In the genomic region with DNA sequence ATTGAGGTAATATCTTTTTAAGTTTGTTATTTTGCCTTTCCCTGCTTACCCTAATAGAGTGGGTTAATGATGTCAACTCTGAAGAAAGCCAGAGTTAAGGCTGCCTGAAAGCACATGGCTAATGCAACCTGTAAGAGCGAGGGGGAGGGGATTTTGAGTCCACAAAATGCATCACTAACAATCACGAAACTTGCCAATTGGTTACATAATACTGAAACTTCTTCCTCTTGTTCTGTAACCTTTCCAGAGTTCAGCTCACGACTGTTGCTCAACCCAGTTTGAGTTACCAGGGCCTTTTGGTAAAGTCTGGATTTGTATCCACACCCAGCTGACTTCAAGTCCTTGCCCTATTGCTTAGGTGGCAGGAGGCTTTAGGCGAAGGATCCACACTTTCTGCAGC, we compare ENCODE assay signal across 15 cellular contexts.
DNase-seq lines count a peak whose midpoint lies in the region; ATAC-seq and TF ChIP-seq lines count a peak whose summit lies in the region.
"Had no signal": no experiment of that assay in that cellular context is flagged by ENCODE, and none has a peak within 500 bp of the region (broad histone marks: within the 10 kb centered on the region; RNA-seq: fewer than 3 reads in every experiment).

No MANE protein-coding gene starts in this region.

- peak; percentile 31 for ATAC-seq in mucosa of descending colon
- ATAC-seq in HG02870 (IDR thresholded peaks at IDR 0.05; ENCODE audit: unreplicated experiment), result no peak
- ATAC-seq: GM23338 had no signal

- DNase-seq in AML-193 (lab: John Stamatoyannopoulos, UW) (peak; percentile 69 to 74), NOMO-1 treated with dmso at 0.1 percent for 144 hours (lab: John Stamatoyannopoulos, UW; ENCODE audit: unreplicated experiment) (peak; percentile 86), epithelial cell of proximal tubule (ENCODE audit: low read depth) (peak; percentile 95), mucosa of descending colon (peak in 1 of 3 donors; percentile 7), NCI-H82 (lab: John Stamatoyannopoulos, UW) (no peak), RKO (ENCODE audit: low spot score) (no peak)
- DNase-seq in activated CD4-positive, CD25-positive, alpha-beta regulatory T cell (lab: John Stamatoyannopoulos, UW), result no peak
- DNase-seq: activated CD8-positive, alpha-beta memory T cell treated with anti-CD3 and anti-CD28 coated beads, Interleukin-2, amount 50 U/mL, for 48 hours; anterior cingulate cortex; effector CD8-positive, alpha-beta T cell; NCI-H2081 had no signal

- H3K9me3 ChIP-seq in mucosa of descending colon, result no peaks in the 10 kb centered on the region
- H3K9me3 ChIP-seq: BLaER1 had no signal

- H3K4me1 ChIP-seq in mucosa of descending colon (ENCODE audit: low read depth), result no peaks in the 10 kb centered on the region

- H3K36me3 ChIP-seq in mucosa of descending colon (ENCODE audit: low read depth), result no peaks in the 10 kb centered on the region
- H3K36me3 ChIP-seq: BLaER1 had no signal

- TF ChIP-seq CTCF in epithelial cell of proximal tubule (conservative IDR thresholded peaks at IDR 0.05; ENCODE audit: low read depth, low read length) (no peak), mucosa of descending colon (IDR thresholded peaks at IDR 0.05) (no peak)

- H3K4me3 ChIP-seq in epithelial cell of proximal tubule (ENCODE audit: low read depth, low read length) (no peak overlapping the region), mucosa of descending colon (no peak overlapping the region)
- H3K4me3 ChIP-seq: BLaER1, GM23338, skin epidermis had no signal

- intact Hi-C loops in mucosa of descending colon (cut with DNase I, micrococcal nuclease), result no loop called here

Comparison
In these comparisons a context has a peak if more than half of its experiments do, and no peak if none do; other contexts are left out.
1. DNase-seq: peak in AML-193 (2 of 2), NOMO-1 treated with dmso at 0.1 percent for 144 hours (single experiment) and epithelial cell of proximal tubule (single experiment); none in NCI-H82 (single experiment), activated CD4-positive, CD25-positive, alpha-beta regulatory T cell (0 of 4) and RKO (single experiment).